24 cellular contexts compared by ENCODE assay signal in the genomic region with DNA sequence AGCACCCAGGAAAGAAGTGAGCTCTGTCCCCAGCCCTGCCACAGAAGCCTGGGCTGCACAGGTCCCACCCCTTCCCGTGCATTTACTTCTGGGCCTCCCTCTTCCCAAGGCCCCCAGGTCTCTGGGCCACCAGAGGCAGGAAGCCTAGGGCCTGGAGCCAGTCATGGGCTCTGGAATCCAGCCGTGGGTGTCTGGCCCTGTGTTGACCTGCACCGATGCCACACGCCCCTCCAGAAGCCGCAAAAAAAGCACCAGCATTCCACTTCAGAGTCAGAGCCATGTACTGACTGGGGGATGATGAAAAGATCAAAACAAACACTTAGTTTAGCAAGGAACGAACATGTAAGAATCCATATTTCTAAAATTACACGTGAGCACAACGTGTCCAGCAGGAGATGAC.
DNase-seq lines count a peak whose midpoint lies in the region; ATAC-seq and TF ChIP-seq lines count a peak whose summit lies in the region.
"Had no signal": no experiment of that assay in that cellular context is flagged by ENCODE, and none has a peak within 500 bp of the region (broad histone marks: within the 10 kb centered on the region; RNA-seq: fewer than 3 reads in every experiment).

No MANE protein-coding gene starts in this region.

- no peaks in the 10 kb centered on the region for H3K79me1 ChIP-seq in IMR-90 (ENCODE audit: low read depth in 1 of 2, low read length in 2 of 2)

- TF ChIP-seq CTCF in IMR-90 (conservative IDR thresholded peaks at IDR 0.05; ENCODE audit: low read depth, low read length) = no peak
- TF ChIP-seq CTCF in BE2C (IDR thresholded peaks at IDR 0.05; ENCODE audit: low read depth, low read length) = no peak

- BruUV-seq in IMR-90 (replicated peaks; lab: Mats Ljungman, UMichigan) = no TSS peak

- no peak overlapping the region for H3K4me3 ChIP-seq in IMR-90 (ENCODE audit: insufficient read depth, low read depth, low read length)
- no peak overlapping the region for H3K4me3 ChIP-seq in BE2C (ENCODE audit: low read depth, low read length)
- H3K4me3 ChIP-seq: PC-9, SJCRH30 had no signal

- POLR2A ChIA-PET in IMR-90 (lab: Charles Lee; ENCODE audit: unreplicated experiment) = no interaction called here

- H3K27me3 ChIP-seq in IMR-90 (ENCODE audit: control insufficient read depth, insufficient read depth, low read length) (no peaks in the 10 kb centered on the region), BE2C (no peaks in the 10 kb centered on the region)
- H3K27me3 ChIP-seq: SJCRH30 had no signal

- H4K91ac ChIP-seq in IMR-90 (ENCODE audit: insufficient read depth, low read depth, low read length) = no peak overlapping the region

- TF ChIP-seq POLR2A in IMR-90 (IDR thresholded peaks at IDR 0.05; ENCODE audit: low read depth, low read length) = no peak

- no peaks in the 10 kb centered on the region for H4K20me1 ChIP-seq in IMR-90 (ENCODE audit: insufficient read depth, low read length)

- no peak overlapping the region for H3K4me2 ChIP-seq in IMR-90 (ENCODE audit: low read depth, low read length)
- H3K4me2 ChIP-seq: PC-9 had no signal

- no peak overlapping the region for H3K27ac ChIP-seq in IMR-90 (ENCODE audit: insufficient read depth, low read length)
- H3K27ac ChIP-seq: HL-60, PC-9, SJCRH30 had no signal

- H3K23ac ChIP-seq in IMR-90 (ENCODE audit: low read depth, low read length) = no peak overlapping the region

- dilution Hi-C loops in IMR-90 (cut with HindIII; ENCODE audit: low sequenced_read_pairs, unreplicated experiment) = no loop called here

- no peak overlapping the region for H2BK20ac ChIP-seq in IMR-90 (ENCODE audit: low read depth, low read length)

- H3K4me1 ChIP-seq in IMR-90 (ENCODE audit: control insufficient read depth, insufficient read depth, low read length) (no peaks in the 10 kb centered on the region), BE2C (no peaks in the 10 kb centered on the region)
- H3K4me1 ChIP-seq: SJCRH30 had no signal

- H2BK5ac ChIP-seq in IMR-90 (ENCODE audit: low read depth, low read length, poor library complexity, severe bottlenecking) = no peak overlapping the region

- 17% methylated on average over 1 of the region's 8 CpGs; no CpG with 5 or more reads in 1 of the 2 experiments for WGBS in IMR-90 (ENCODE audit: extremely low coverage in 2 of 2, insufficient read length in 1 of 2), 2 experiments

- TF ChIP-seq RAD21 in IMR-90 (IDR thresholded peaks at IDR 0.05; ENCODE audit: low read length) = no peak

- no peak overlapping the region for H3K18ac ChIP-seq in IMR-90 (ENCODE audit: low read depth, low read length)

- no peak overlapping the region for H2BK120ac ChIP-seq in IMR-90 (ENCODE audit: low read depth, low read length)

- in situ Hi-C loops in IMR-90 (cut with MboI; ENCODE audit: low sequenced_read_pairs) = no loop called here

- no peak overlapping the region for H4K5ac ChIP-seq in IMR-90 (ENCODE audit: low read depth, low read length)

- ATAC-seq in IMR-90 (ENCODE audit: low read depth) = no peak
- no peak for ATAC-seq in GM19397 (IDR thresholded peaks at IDR 0.05; ENCODE audit: unreplicated experiment)
- ATAC-seq: CD8-positive, alpha-beta T cell; Right ventricle myocardium inferior had no signal

- H2AK9ac ChIP-seq in IMR-90 (replicated peaks; ENCODE audit: low read depth, low read length, poor library complexity) = no peak overlapping the region

- DNase-seq in COLO829 (ENCODE audit: low spot score) (peak; percentile 5), IMR-90 (peak; percentile 4), astrocyte of the hippocampus (ENCODE audit: low read depth, low spot score) (peak; percentile 27), iris pigment epithelial cell (ENCODE audit: low read depth) (peak; percentile 15), BE2C (no peak), DMS153 treated with DMSO at 0.1 percent for 48 hours (lab: John Stamatoyannopoulos, UW; ENCODE audit: unreplicated experiment) (no peak)
- no peak for DNase-seq in activated CD4-positive, CD25-positive, alpha-beta regulatory T cell treated with anti-CD3 and anti-CD28 coated beads, Interleukin-2, amount 50 U/mL, for 72 hours
- DNase-seq: AML-193; C1 segment of cervical spinal cord; Calu3; CD8-positive, alpha-beta T cell; DND-41; GOT3; HCEC 1CT; MV-4-11; NCI-H1105; NCI-H1436 treated with DMSO at 0.1 percent for 48 hours; NCI-H2029; NCI-H526 treated with DMSO at 0.1 percent for 48 hours; PC-9; SJCRH30 had no signal

- no peak overlapping the region for H2AFZ ChIP-seq in IMR-90 (replicated peaks; ENCODE audit: low read length, poor library complexity)
- H2AFZ ChIP-seq: PC-9 had no signal

- no peak overlapping the region for H3K56ac ChIP-seq in IMR-90 (ENCODE audit: extremely low read depth, insufficient read depth, low read length)

- no peak overlapping the region for H2BK15ac ChIP-seq in IMR-90 (ENCODE audit: low read depth, low read length)

- no peak overlapping the region for H2AK5ac ChIP-seq in IMR-90 (ENCODE audit: low read depth, low read length)

- H4K8ac ChIP-seq in IMR-90 (ENCODE audit: low read depth in 2 of 2, low read length in 2 of 2) = no peak overlapping the region

- H3K9ac ChIP-seq in IMR-90 (ENCODE audit: low read depth, low read length) = no peak overlapping the region

- H3K14ac ChIP-seq in IMR-90 (replicated peaks; ENCODE audit: low read depth, low read length) = no peak overlapping the region

- H3K9me1 ChIP-seq in IMR-90 (ENCODE audit: insufficient read depth, low read length) = no peaks in the 10 kb centered on the region

- CTCF ChIA-PET in IMR-90 (lab: Yijun Ruan, JAX) = no interaction called here

- intact Hi-C loops in IMR-90 (cut with micrococcal nuclease) = no loop called here

- H3K36me3 ChIP-seq in IMR-90 (ENCODE audit: control insufficient read depth, insufficient read depth, low read length) = no peaks in the 10 kb centered on the region
- H3K36me3 ChIP-seq in BE2C = no peaks in the 10 kb centered on the region
- H3K36me3 ChIP-seq: SJCRH30 had no signal

- peaks cover 4% of the 10 kb centered on the region; the same call in 1 of the 2 replicates for H3K9me3 ChIP-seq in IMR-90 (ENCODE audit: control insufficient read depth, insufficient read depth, low read length)
- H3K9me3 ChIP-seq in BE2C = no peaks in the 10 kb centered on the region
- H3K9me3 ChIP-seq: SJCRH30 had no signal

- no peak overlapping the region for H3K4ac ChIP-seq in IMR-90 (ENCODE audit: low read depth, low read length)

TF ChIP-seq in IMR-90, 13 proteins besides CTCF, POLR2A, EP300 and RAD21:
- TF ChIP-seq, protein P1, sequence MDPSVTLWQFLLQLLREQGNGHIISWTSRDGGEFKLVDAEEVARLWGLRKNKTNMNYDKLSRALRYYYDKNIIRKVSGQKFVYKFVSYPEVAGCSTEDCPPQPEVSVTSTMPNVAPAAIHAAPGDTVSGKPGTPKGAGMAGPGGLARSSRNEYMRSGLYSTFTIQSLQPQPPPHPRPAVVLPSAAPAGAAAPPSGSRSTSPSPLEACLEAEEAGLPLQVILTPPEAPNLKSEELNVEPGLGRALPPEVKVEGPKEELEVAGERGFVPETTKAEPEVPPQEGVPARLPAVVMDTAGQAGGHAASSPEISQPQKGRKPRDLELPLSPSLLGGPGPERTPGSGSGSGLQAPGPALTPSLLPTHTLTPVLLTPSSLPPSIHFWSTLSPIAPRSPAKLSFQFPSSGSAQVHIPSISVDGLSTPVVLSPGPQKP (IDR thresholded peaks at IDR 0.05; ENCODE audit: borderline replicate concordance, low read depth, low read length) = no peak

Comparison
In these comparisons a context has a peak if more than half of its experiments do, and no peak if none do; other contexts are left out.
1. DNase-seq: peak in COLO829 (single experiment), IMR-90 (single experiment), astrocyte of the hippocampus (single experiment) and iris pigment epithelial cell (single experiment); none in activated CD4-positive, CD25-positive, alpha-beta regulatory T cell treated with anti-CD3 and anti-CD28 coated beads, Interleukin-2, amount 50 U/mL, for 72 hours (single experiment), BE2C (single experiment) and DMS153 treated with DMSO at 0.1 percent for 48 hours (single experiment).